In genomic region chr19:4633140-4633967, GRCh38 we compare ENCODE assay signal across 8 cellular contexts. TPM values are rescaled to one million over a fixed set of nuclear protein-coding genes. Genes with fewer than 3 reads are reported as not detected.
A peak's percentile ranks its signal among the peaks of the same experiment; 100 is the strongest.
DNase-seq lines count a peak whose midpoint lies in the region; ATAC-seq and TF ChIP-seq lines count a peak whose summit lies in the region.

No MANE protein-coding gene starts in this region.

- H3K9ac ChIP-seq in KMS-11, result no peak overlapping the region
- no peak overlapping the region for H3K9ac ChIP-seq in adipocyte (ENCODE audit: low read length)

- TF ChIP-seq EP300 in sigmoid colon (IDR thresholded peaks at IDR 0.05), result no peak

- H3K27ac ChIP-seq in KMS-11 (no peak overlapping the region), SJSA1 (no peak overlapping the region), sigmoid colon (peak overlapping the region in 2 of 4 donors; percentile 73 to 74)

- H3K4me1 ChIP-seq in KMS-11 (ENCODE audit: low read depth, poor library complexity, severe bottlenecking), result peaks cover 12% of the 10 kb centered on the region
- peaks cover 29% of the 10 kb centered on the region for H3K4me1 ChIP-seq in SJSA1 (replicated peaks)
- H3K4me1 ChIP-seq in adipocyte (ENCODE audit: control insufficient read depth, insufficient read depth, low read length), result peaks cover 20% of the 10 kb centered on the region
- peaks cover 0 to 23% (median 19%) of the 10 kb centered on the region in 4 donors for H3K4me1 ChIP-seq in sigmoid colon

- H3K36me3 ChIP-seq in KMS-11 (ENCODE audit: insufficient read depth) (no peaks in the 10 kb centered on the region), SJSA1 (no peaks in the 10 kb centered on the region), adipocyte (ENCODE audit: control insufficient read depth, insufficient read depth, low read length, severe bottlenecking) (no peaks in the 10 kb centered on the region), sigmoid colon (no peaks in the 10 kb centered on the region)

- H3K4me3 ChIP-seq in KMS-11 (IDR thresholded peaks at IDR 0.05; ENCODE audit: insufficient read depth, low read depth, low read length) (no peak overlapping the region), SJSA1 (no peak overlapping the region), adipocyte (ENCODE audit: low read length) (no peak overlapping the region), sigmoid colon (no peak overlapping the region)

- DNase-seq in DMS53 treated with DMSO at 0.1 percent for 48 hours (lab: John Stamatoyannopoulos, UW; ENCODE audit: unreplicated experiment) (peak; percentile 72), SJSA1 (ENCODE audit: low read depth in 1 of 2, low spot score in 2 of 2) (peak; percentile 49 to 71), adipocyte (ENCODE audit: low read depth) (peak; percentile 70), left ventricle myocardium superior (peak; percentile 67), sigmoid colon (peak; percentile 79), NCI-H2029 (lab: John Stamatoyannopoulos, UW) (no peak)

- 32 to 44% methylated on average over 14 of the region's 14 CpGs for WGBS in sigmoid colon, 2 donors

- H3K79me2 ChIP-seq in KMS-11 (ENCODE audit: insufficient read depth, low read depth), result no peaks in the 10 kb centered on the region

- peak; percentile 68 for TF ChIP-seq CTCF in KMS-11 (conservative IDR thresholded peaks at IDR 0.05; ENCODE audit: low read depth, low read length)
- TF ChIP-seq CTCF in sigmoid colon (IDR thresholded peaks at IDR 0.05), result peak; percentile 26 to 58 (median 44)

- ATAC-seq in left ventricle myocardium superior (peak; percentile 66), GM18907 (IDR thresholded peaks at IDR 0.05; ENCODE audit: unreplicated experiment) (no peak)

- no peak overlapping the region for H2AFZ ChIP-seq in KMS-11 (ENCODE audit: low read depth)

- intact Hi-C loops in left ventricle myocardium superior (cut with micrococcal nuclease), result no loop called here
- intact Hi-C loops in sigmoid colon (cut with DNase I), result no loop called here

- H3K9me3 ChIP-seq in SJSA1 (replicated peaks), result no peaks in the 10 kb centered on the region
- H3K9me3 ChIP-seq in adipocyte (ENCODE audit: control insufficient read depth, low read length), result no peaks in the 10 kb centered on the region
- H3K9me3 ChIP-seq in sigmoid colon, result no peaks in the 10 kb centered on the region

- no peaks in the 10 kb centered on the region for H4K20me1 ChIP-seq in KMS-11 (ENCODE audit: insufficient read depth)

- H3K4me2 ChIP-seq in KMS-11, result no peak overlapping the region

- TF ChIP-seq POLR2A in sigmoid colon (IDR thresholded peaks at IDR 0.05), result no peak

- H3K27me3 ChIP-seq in KMS-11 (ENCODE audit: insufficient read depth, low read depth) (no peaks in the 10 kb centered on the region), SJSA1 (replicated peaks) (no peaks in the 10 kb centered on the region), adipocyte (replicated peaks; ENCODE audit: control insufficient read depth, insufficient read depth, low read length) (peaks cover 4% of the 10 kb centered on the region), sigmoid colon (no peaks in the 10 kb centered on the region)

RNA-seq across cellular contexts. Expression of gene TNFAIP8L1, which starts 6.0 kb away (rescaled TPM):
- 5.0 and 7.4 TPM in 2 replicates for total RNA-seq in SJSA1 (2014; rRNA removed; shearing (Covaris generic))
- 4.8 TPM for total RNA-seq in left ventricle myocardium superior
- 10 to 100 TPM; 18.9 to 25.2 (median 20.0) TPM for total RNA-seq in sigmoid colon
- polyA plus RNA-seq in sigmoid colon, result 10 to 100 TPM in 1 of 3 donors, 1 to 10 TPM in 2; 3.7 to 17.1 (median 4.8) TPM

RNA-seq across cellular contexts. Expression of gene MYDGF, which starts 36.8 kb away (rescaled TPM):
- 214 and 250 TPM in 2 replicates for total RNA-seq in SJSA1 (2014; rRNA removed; shearing (Covaris generic))
- total RNA-seq in left ventricle myocardium superior (27.0 TPM), sigmoid colon (10 to 100 TPM; 25.7 to 37.4 (median 34.0) TPM)
- polyA plus RNA-seq in sigmoid colon, result 100 to 1,000 TPM in 1 of 3 donors, 10 to 100 TPM in 2; 34.2 to 200 (median 55.3) TPM
